Comparison of ENCODE assay signal across 10 cellular contexts in the genomic region with DNA sequence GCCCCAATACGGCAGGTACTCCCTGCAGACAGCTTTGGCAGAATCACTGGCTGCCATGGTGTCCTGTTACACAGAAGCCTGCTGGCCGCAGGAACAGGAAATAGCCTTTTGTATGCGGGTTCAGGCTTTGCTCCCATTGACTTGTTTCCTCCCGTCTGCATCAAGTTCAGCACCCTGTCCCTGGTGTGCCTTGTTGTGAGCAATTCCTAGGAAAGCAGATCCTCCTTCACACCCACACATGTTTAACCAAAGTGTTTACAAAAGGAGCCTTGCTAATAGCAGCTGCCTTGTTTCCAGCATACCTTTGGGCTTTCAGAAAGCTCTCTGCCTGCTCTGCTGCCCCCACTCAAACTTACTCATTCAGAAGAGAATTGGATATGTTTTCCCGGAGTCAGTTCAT.
DNase-seq lines count a peak whose midpoint lies in the region; ATAC-seq, FAIRE-seq and TF ChIP-seq lines count a peak whose summit lies in the region.
"Had no signal": no experiment of that assay in that cellular context is flagged by ENCODE, and none has a peak within 500 bp of the region (broad histone marks: within the 10 kb centered on the region; RNA-seq: fewer than 3 reads in every experiment).

No MANE protein-coding gene starts in this region.

- no TSS peak for BruUV-seq in K562 (replicated peaks; lab: Mats Ljungman, UMichigan)

- H3K27me3 ChIP-seq in K562 (ENCODE audit: control insufficient read depth in 2 of 2, insufficient read depth in 2 of 2, low read length in 2 of 2): no peaks in the 10 kb centered on the region

- no peaks in the 10 kb centered on the region for H3K9me3 Mint-ChIP-seq in CD14-positive monocyte

- H3K79me2 ChIP-seq in K562 (ENCODE audit: control insufficient read depth, insufficient read depth, low read length): no peaks in the 10 kb centered on the region

- WGBS in K562 (ENCODE audit: insufficient coverage, low coverage, missing lambda C conversion rate): 15% methylated on average over 5 of the region's 5 CpGs

- in situ Hi-C loops in K562 (cut with MboI): no loop called here

- H3K36me3 ChIP-seq in K562 (ENCODE audit: control insufficient read depth, insufficient read depth, low read length): no peaks in the 10 kb centered on the region

- no peak for TF ChIP-seq RAD21 in K562 (CRISPR knock-in tag; conservative IDR thresholded peaks at IDR 0.05 in 1 of 2, IDR thresholded peaks at IDR 0.05 in 1 of 2)

- POLR2A ChIA-PET in K562 (lab: Yijun Ruan, JAX): interaction anchor here (0.9 to 1.5 kb wide), 3 partner anchors 9 to 127 kb away, joined by 3 to 6 read pairs (median 4); no protein-coding TSS in a partner anchor

- H3K9me1 ChIP-seq in K562 (ENCODE audit: control insufficient read depth, insufficient read depth, low read length): no peaks in the 10 kb centered on the region

- peaks cover 3% of the 10 kb centered on the region for H3K4me1 Mint-ChIP-seq in CD14-positive monocyte

- H3K9ac ChIP-seq in K562 (ENCODE audit: insufficient read depth in 1 of 2, low read depth in 2 of 2, low read length in 2 of 2): no peak overlapping the region

- FAIRE-seq in K562 (lab: Jason Lieb, UNC): peak; percentile 77

- no peaks in the 10 kb centered on the region for H3K27me3 Mint-ChIP-seq in CD14-positive monocyte (ENCODE audit: low read depth in 3 of 3)
- H3K27me3 Mint-ChIP-seq: activated naive CD8-positive, alpha-beta T cell had no signal

- ATAC-seq in K562: peak; percentile 52

- no peak overlapping the region for H3K4me3 ChIP-seq in K562

- CTCF ChIA-PET in K562 (lab: Yijun Ruan, JAX; ENCODE audit: low intra/inter-chr PET ratio): no interaction called here

- peaks cover 0 to 14% of the 10 kb centered on the region in 2 experiments; a peak in 1 of 5 replicates for H3K4me1 ChIP-seq in K562 (replicated peaks in 1 of 2; ENCODE audit: control insufficient read depth in 2 of 2, insufficient read depth in 2 of 2, low read length in 2 of 2)

- peaks cover 44 to 56% of the 10 kb centered on the region in 2 donors for H3K36me3 Mint-ChIP-seq in CD14-positive monocyte

- no peak for TF ChIP-seq CTCF in K562 (IDR thresholded peaks at IDR 0.05 in 2 of 3, conservative IDR thresholded peaks at IDR 0.05 in 1 of 3; ENCODE audit: insufficient read depth in 2 of 3, low read depth in 1 of 3, low read length in 3 of 3)
- TF ChIP-seq CTCF in GM10266 (IDR thresholded peaks at IDR 0.05; ENCODE audit: control insufficient read depth, insufficient read depth, low read depth, missing control alignments): no peak
- no peak for TF ChIP-seq CTCF in CD14-positive monocyte (IDR thresholded peaks at IDR 0.05)

- H3K27ac ChIP-seq in K562 (ENCODE audit: extremely low read depth, low read depth, low read length): no peak overlapping the region

- H3K9me3 ChIP-seq in K562 (replicated peaks; ENCODE audit: control insufficient read depth, insufficient read depth, low read depth, low read length): no peaks in the 10 kb centered on the region

- TF ChIP-seq POLR2A in K562 (conservative IDR thresholded peaks at IDR 0.05): no peak

- peak overlapping the region in 1 of 7 donors; percentile 48 for H3K27ac Mint-ChIP-seq in CD14-positive monocyte
- H3K27ac Mint-ChIP-seq: activated naive CD8-positive, alpha-beta T cell had no signal

- TF ChIP-seq EP300 in K562 (IDR thresholded peaks at IDR 0.05; ENCODE audit: low read length): no peak

- peak overlapping the region; percentile 47; the same call in 1 of the 2 replicates for H3K4me2 ChIP-seq in K562 (ENCODE audit: insufficient read depth, low read length)

- peak; percentile 19 for DNase-seq in AG08395 (ENCODE audit: low spot score)
- peak; percentile 64 for DNase-seq in HT-29 (ENCODE audit: low spot score)
- peak in 2 of 4 experiments; percentile 13 to 26 for DNase-seq in K562 (ENCODE audit: extremely low read depth in 1 of 4, low spot score in 3 of 4)
- peak; percentile 90 for DNase-seq in left kidney (ENCODE audit: low read depth, low spot score)
- DNase-seq in NCI-H2171 (lab: John Stamatoyannopoulos, UW): no peak
- no peak for DNase-seq in GM10266 (ENCODE audit: extremely low spot score)
- DNase-seq in CD14-positive monocyte (ENCODE audit: low spot score): no peak
- no peak for DNase-seq in effector CD4-positive, alpha-beta T cell
- DNase-seq: OCI-M1 had no signal

- peak overlapping the region; percentile 78; the same call in 1 of the 2 replicates for H2AFZ ChIP-seq in K562 (ENCODE audit: low read depth, low read length)

- H3K4me3 Mint-ChIP-seq in CD14-positive monocyte: no peak overlapping the region
- H3K4me3 Mint-ChIP-seq: activated naive CD8-positive, alpha-beta T cell had no signal

- no peaks in the 10 kb centered on the region for H4K20me1 ChIP-seq in K562 (replicated peaks; ENCODE audit: control insufficient read depth, insufficient read depth, low read length)

- intact Hi-C loops in K562 (cut with micrococcal nuclease): no loop called here
- intact Hi-C loops in CD14-positive monocyte (cut with micrococcal nuclease): no loop called here

TF ChIP-seq in K562, 482 proteins besides CTCF, POLR2A, EP300 and RAD21 (continues in another document):
- no peak for TF ChIP-seq SMAD3 (CRISPR knock-in tag; conservative IDR thresholded peaks at IDR 0.05)
- no peak for TF ChIP-seq TAF9B (IDR thresholded peaks at IDR 0.05; ENCODE audit: partially characterized antibody)
- no peak for TF ChIP-seq MTA1 (IDR thresholded peaks at IDR 0.05; ENCODE audit: borderline replicate concordance)
- TF ChIP-seq, protein P1, sequence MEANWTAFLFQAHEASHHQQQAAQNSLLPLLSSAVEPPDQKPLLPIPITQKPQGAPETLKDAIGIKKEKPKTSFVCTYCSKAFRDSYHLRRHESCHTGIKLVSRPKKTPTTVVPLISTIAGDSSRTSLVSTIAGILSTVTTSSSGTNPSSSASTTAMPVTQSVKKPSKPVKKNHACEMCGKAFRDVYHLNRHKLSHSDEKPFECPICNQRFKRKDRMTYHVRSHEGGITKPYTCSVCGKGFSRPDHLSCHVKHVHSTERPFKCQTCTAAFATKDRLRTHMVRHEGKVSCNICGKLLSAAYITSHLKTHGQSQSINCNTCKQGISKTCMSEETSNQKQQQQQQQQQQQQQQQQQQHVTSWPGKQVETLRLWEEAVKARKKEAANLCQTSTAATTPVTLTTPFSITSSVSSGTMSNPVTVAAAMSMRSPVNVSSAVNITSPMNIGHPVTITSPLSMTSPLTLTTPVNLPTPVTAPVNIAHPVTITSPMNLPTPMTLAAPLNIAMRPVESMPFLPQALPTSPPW (CRISPR knock-in tag; IDR thresholded peaks at IDR 0.05): no peak
- TF ChIP-seq ZNF785 (CRISPR knock-in tag; IDR thresholded peaks at IDR 0.05): no peak
- no peak for TF ChIP-seq CBX2 (IDR thresholded peaks at IDR 0.05; ENCODE audit: insufficient read depth, low read length, poor library complexity, severe bottlenecking)

Comparison
In these comparisons a context has a peak if more than half of its experiments do, and no peak if none do; other contexts are left out.
1. DNase-seq: peak in AG08395 (single experiment), HT-29 (single experiment) and left kidney (single experiment); none in NCI-H2171 (single experiment), GM10266 (single experiment), CD14-positive monocyte (single experiment) and effector CD4-positive, alpha-beta T cell (single experiment).